Comparison of ENCODE assay signal across 13 cellular contexts in genomic region chr16:59412275-59412841, GRCh38.
DNase-seq lines count a peak whose midpoint lies in the region; ATAC-seq and TF ChIP-seq lines count a peak whose summit lies in the region.
"Had no signal": no experiment of that assay in that cellular context is flagged by ENCODE, and none has a peak within 500 bp of the region (broad histone marks: within the 10 kb centered on the region; RNA-seq: fewer than 3 reads in every experiment).

No MANE protein-coding gene starts in this region.

- no peak for TF ChIP-seq EP300 in transverse colon (IDR thresholded peaks at IDR 0.05; ENCODE audit: low read depth)

- no peaks in the 10 kb centered on the region for H3K36me3 ChIP-seq in OCI-LY7 (ENCODE audit: insufficient read depth, low read length)
- H3K36me3 ChIP-seq in A673 (ENCODE audit: insufficient read depth, low read length, poor library complexity, severe bottlenecking) = no peaks in the 10 kb centered on the region
- H3K36me3 ChIP-seq in transverse colon = no peaks in the 10 kb centered on the region
- H3K36me3 ChIP-seq: thoracic aorta had no signal

- POLR2A ChIA-PET in OCI-LY7 (lab: Charles Lee) = no interaction called here
- POLR2A ChIA-PET in A673 (lab: Charles Lee; ENCODE audit: low non-redundant PET) = no interaction called here

- H3K4me3 ChIP-seq in OCI-LY7 (ENCODE audit: low read depth, low read length, poor library complexity, severe bottlenecking) (no peak overlapping the region), fibroblast of mammary gland (ENCODE audit: control insufficient read depth, low read depth, low read length) (no peak overlapping the region), skeletal muscle cell (ENCODE audit: low read depth, low read length) (no peak overlapping the region), A673 (ENCODE audit: low read depth, low read length, poor library complexity, severe bottlenecking) (no peak overlapping the region), transverse colon (no peak overlapping the region)
- H3K4me3 ChIP-seq: thoracic aorta had no signal

- TF ChIP-seq CTCF in OCI-LY7 (conservative IDR thresholded peaks at IDR 0.05; ENCODE audit: low read length) = 0 out of 2 replicates have a peak, but pooled peaks have one; percentile 39
- peak; percentile 38 for TF ChIP-seq CTCF in fibroblast of mammary gland (conservative IDR thresholded peaks at IDR 0.05; ENCODE audit: control insufficient read depth, insufficient read depth, low read depth, low read length)
- no peak for TF ChIP-seq CTCF in A673 (conservative IDR thresholded peaks at IDR 0.05; ENCODE audit: low read depth, low read length)
- TF ChIP-seq CTCF in transverse colon (IDR thresholded peaks at IDR 0.05) = no peak

- in situ Hi-C loops in transverse colon (cut with MboI; ENCODE audit: low pct_ligation_motif_present in 1 of 4, low pct_unique_long_range_greater_than_20kb in 1 of 4, low sequenced_read_pairs in 3 of 4) = no loop called here

- peak; percentile 30 for DNase-seq in NCI-H1105 treated with DMSO at 0.1 percent for 48 hours (lab: John Stamatoyannopoulos, UW)
- DNase-seq in NCI-H1105 (lab: John Stamatoyannopoulos, UW) = no peak
- no peak for DNase-seq in OCI-LY7 (ENCODE audit: low spot score)
- peak; percentile 7 for DNase-seq in fibroblast of mammary gland (ENCODE audit: low read depth)
- peak; percentile 6 for DNase-seq in skeletal muscle cell (ENCODE audit: low read depth)
- DNase-seq in A673 (ENCODE audit: low spot score) = no peak
- DNase-seq in transverse colon = no peak
- DNase-seq: ACHN; activated CD4-positive, alpha-beta memory T cell treated with anti-CD3 and anti-CD28 coated beads for 36 hours; RPMI8226; stimulated activated CD4-positive, alpha-beta T cell treated with anti-CD3 and anti-CD28 coated beads, Interleukin-2, amount 100 ng/mL, for 48 hours had no signal

- CTCF ChIA-PET in OCI-LY7 (lab: Charles Lee; ENCODE audit: unreplicated experiment) = no interaction called here
- CTCF ChIA-PET in A673 (lab: Charles Lee) = no interaction called here

- H3K4me1 ChIP-seq in OCI-LY7 (ENCODE audit: insufficient read depth, low read length, poor library complexity, severe bottlenecking) (no peaks in the 10 kb centered on the region), A673 (ENCODE audit: insufficient read depth, low read length, poor library complexity, severe bottlenecking) (no peaks in the 10 kb centered on the region), transverse colon (no peaks in the 10 kb centered on the region)

- H4K20me1 ChIP-seq in OCI-LY7 (ENCODE audit: insufficient read depth, low read length) = no peaks in the 10 kb centered on the region

- H2AFZ ChIP-seq in OCI-LY7 (ENCODE audit: low read length) = no peak overlapping the region

- 77 to 80% methylated on average over 3 of the region's 3 CpGs for WGBS in transverse colon (ENCODE audit: low coverage in 1 of 2), 2 donors

- H3K9me3 ChIP-seq in OCI-LY7 (ENCODE audit: low read length) = no peaks in the 10 kb centered on the region
- H3K9me3 ChIP-seq in A673 (ENCODE audit: low read depth, low read length, poor library complexity, severe bottlenecking) = no peaks in the 10 kb centered on the region
- H3K9me3 ChIP-seq in transverse colon = peaks cover 0 to 4% of the 10 kb centered on the region in 2 donors
- H3K9me3 ChIP-seq: thoracic aorta had no signal

- BruUV-seq in OCI-LY7 (replicated peaks; lab: Mats Ljungman, UMichigan) = no TSS peak
- BruUV-seq in A673 (replicated peaks; lab: Mats Ljungman, UMichigan) = no TSS peak

- no peak overlapping the region for H3K4me2 ChIP-seq in OCI-LY7 (ENCODE audit: low read length)

- no peak for ATAC-seq in GM21723 (IDR thresholded peaks at IDR 0.05; ENCODE audit: unreplicated experiment)

- H3K9me2 ChIP-seq in OCI-LY7 (ENCODE audit: insufficient read depth, low read length) = no peaks in the 10 kb centered on the region

- H3K27me3 ChIP-seq in A673 (replicated peaks; ENCODE audit: insufficient read depth, low read depth, low read length, poor library complexity) (no peaks in the 10 kb centered on the region), transverse colon (no peaks in the 10 kb centered on the region)

- no peak overlapping the region for H3K27ac ChIP-seq in OCI-LY7 (ENCODE audit: low read depth, low read length, poor library complexity, severe bottlenecking)
- H3K27ac ChIP-seq in A673 (ENCODE audit: low read depth, low read length, poor library complexity, severe bottlenecking) = no peak overlapping the region
- H3K27ac ChIP-seq in transverse colon = no peak overlapping the region
- H3K27ac ChIP-seq: thoracic aorta had no signal

- intact Hi-C loops in OCI-LY7 (cut with micrococcal nuclease; ENCODE audit: unreplicated experiment) = no loop called here
- intact Hi-C loops in A673 (cut with micrococcal nuclease; ENCODE audit: unreplicated experiment) = no loop called here
- intact Hi-C loops in transverse colon (cut with DNase I; ENCODE audit: low total_unique reads) = no loop called here

- no peaks in the 10 kb centered on the region for H3K79me2 ChIP-seq in OCI-LY7 (ENCODE audit: insufficient read depth, low read depth, low read length)

- TF ChIP-seq POLR2A in transverse colon (IDR thresholded peaks at IDR 0.05) = no peak

Comparison
In these comparisons a context has a peak if more than half of its experiments do, and no peak if none do; other contexts are left out.
1. DNase-seq: peak in NCI-H1105 treated with DMSO at 0.1 percent for 48 hours (single experiment), fibroblast of mammary gland (single experiment) and skeletal muscle cell (single experiment); none in NCI-H1105 (single experiment), OCI-LY7 (single experiment), A673 (single experiment) and transverse colon (single experiment).
2. CTCF ChIP-seq: peak in OCI-LY7 (single experiment) and fibroblast of mammary gland (single experiment); none in A673 (single experiment) and transverse colon (0 of 5).